ENCODE assay signal across 1 cellular context in the genomic region with DNA sequence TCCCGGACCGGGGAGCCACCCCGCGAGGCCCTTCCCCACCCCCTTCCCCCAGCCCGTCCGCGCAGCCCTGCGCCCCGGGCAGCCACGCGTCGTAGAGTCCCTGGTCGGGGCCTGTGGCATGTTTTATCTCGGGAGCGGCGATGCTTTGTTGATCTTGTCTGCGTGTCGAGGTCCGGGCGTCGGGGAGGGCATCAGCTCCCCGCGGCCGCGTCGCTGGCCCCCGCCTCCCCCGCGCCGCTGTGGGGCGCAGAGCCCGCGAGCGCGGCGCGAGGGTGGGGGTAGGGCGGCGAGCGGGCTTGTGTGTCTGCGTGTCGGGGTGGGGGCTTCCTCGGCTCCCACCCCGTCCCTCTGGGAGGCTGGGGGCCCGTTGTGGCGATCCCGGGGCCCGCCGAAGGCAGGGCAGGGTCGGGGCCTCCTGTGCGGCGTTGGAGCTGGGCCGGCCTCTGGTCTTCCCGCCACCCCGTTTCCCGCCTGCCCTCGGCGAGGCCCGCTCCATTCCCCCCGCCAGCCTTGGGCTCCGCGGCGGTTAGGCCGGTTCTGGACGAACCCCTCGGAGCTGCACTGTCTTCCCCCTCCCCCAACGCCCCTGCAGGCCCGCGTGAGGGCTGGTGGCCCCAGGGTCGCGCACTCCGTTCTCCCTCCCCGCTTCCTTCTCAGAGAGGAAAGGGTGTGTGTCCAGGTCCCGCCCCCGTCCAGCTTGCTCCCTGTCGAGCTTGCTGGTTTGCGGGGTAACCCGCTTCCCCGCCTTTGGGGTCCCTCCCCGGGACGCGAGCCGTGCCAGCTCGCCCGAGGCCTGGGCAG.
A peak's percentile ranks its signal among the peaks of the same experiment; 100 is the strongest.
TF ChIP-seq lines count a peak whose summit lies in the region.

No MANE protein-coding gene starts in this region.

TF ChIP-seq in HepG2, 621 proteins besides CTCF, POLR2A, EP300 and RAD21 (continued from another document and continues in another):
- TF ChIP-seq, protein P1, sequence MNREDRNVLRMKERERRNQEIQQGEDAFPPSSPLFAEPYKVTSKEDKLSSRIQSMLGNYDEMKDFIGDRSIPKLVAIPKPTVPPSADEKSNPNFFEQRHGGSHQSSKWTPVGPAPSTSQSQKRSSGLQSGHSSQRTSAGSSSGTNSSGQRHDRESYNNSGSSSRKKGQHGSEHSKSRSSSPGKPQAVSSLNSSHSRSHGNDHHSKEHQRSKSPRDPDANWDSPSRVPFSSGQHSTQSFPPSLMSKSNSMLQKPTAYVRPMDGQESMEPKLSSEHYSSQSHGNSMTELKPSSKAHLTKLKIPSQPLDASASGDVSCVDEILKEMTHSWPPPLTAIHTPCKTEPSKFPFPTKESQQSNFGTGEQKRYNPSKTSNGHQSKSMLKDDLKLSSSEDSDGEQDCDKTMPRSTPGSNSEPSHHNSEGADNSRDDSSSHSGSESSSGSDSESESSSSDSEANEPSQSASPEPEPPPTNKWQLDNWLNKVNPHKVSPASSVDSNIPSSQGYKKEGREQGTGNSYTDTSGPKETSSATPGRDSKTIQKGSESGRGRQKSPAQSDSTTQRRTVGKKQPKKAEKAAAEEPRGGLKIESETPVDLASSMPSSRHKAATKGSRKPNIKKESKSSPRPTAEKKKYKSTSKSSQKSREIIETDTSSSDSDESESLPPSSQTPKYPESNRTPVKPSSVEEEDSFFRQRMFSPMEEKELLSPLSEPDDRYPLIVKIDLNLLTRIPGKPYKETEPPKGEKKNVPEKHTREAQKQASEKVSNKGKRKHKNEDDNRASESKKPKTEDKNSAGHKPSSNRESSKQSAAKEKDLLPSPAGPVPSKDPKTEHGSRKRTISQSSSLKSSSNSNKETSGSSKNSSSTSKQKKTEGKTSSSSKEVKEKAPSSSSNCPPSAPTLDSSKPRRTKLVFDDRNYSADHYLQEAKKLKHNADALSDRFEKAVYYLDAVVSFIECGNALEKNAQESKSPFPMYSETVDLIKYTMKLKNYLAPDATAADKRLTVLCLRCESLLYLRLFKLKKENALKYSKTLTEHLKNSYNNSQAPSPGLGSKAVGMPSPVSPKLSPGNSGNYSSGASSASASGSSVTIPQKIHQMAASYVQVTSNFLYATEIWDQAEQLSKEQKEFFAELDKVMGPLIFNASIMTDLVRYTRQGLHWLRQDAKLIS (CRISPR knock-in tag; IDR thresholded peaks at IDR 0.05), result 0 out of 2 replicates have a peak, but pooled peaks have one; percentile 76
- TF ChIP-seq ZSCAN25 (CRISPR knock-in tag; IDR thresholded peaks at IDR 0.05), result peak; percentile 7; the same call in 1 of the 2 replicates
- peak; percentile 78 for TF ChIP-seq RBFOX2 (IDR thresholded peaks at IDR 0.05; ENCODE audit: low read depth, low read length)
- no peak for TF ChIP-seq ZNF333 (CRISPR knock-in tag; IDR thresholded peaks at IDR 0.05; ENCODE audit: borderline replicate concordance)
- peak; percentile 34 for TF ChIP-seq MYC (CRISPR knock-in tag; IDR thresholded peaks at IDR 0.05; ENCODE audit: borderline replicate concordance)
- no peak for TF ChIP-seq ZNF282 (IDR thresholded peaks at IDR 0.05; ENCODE audit: partially characterized antibody)
- peak; percentile 75; the same call in 1 of the 2 replicates for TF ChIP-seq ZNF446 (CRISPR knock-in tag; IDR thresholded peaks at IDR 0.05)
- TF ChIP-seq ZNF749 (CRISPR knock-in tag; IDR thresholded peaks at IDR 0.05; ENCODE audit: borderline replicate concordance), result peak; percentile 55; the same call in 1 of the 2 replicates
- peak; percentile 7; the same call in 1 of the 2 replicates for TF ChIP-seq HOXA5 (CRISPR knock-in tag; IDR thresholded peaks at IDR 0.05)
- peak; percentile 49; the same call in 1 of the 2 replicates for TF ChIP-seq ATF7-NPFF (CRISPR knock-in tag; IDR thresholded peaks at IDR 0.05; ENCODE audit: low read depth)
- 0 out of 2 replicates have a peak, but pooled peaks have one; percentile 12 for TF ChIP-seq HOXA9 (CRISPR knock-in tag; IDR thresholded peaks at IDR 0.05; ENCODE audit: borderline replicate concordance)
- no peak for TF ChIP-seq DDIT3 (CRISPR knock-in tag; IDR thresholded peaks at IDR 0.05)
- TF ChIP-seq TRIM22 (IDR thresholded peaks at IDR 0.05), result no peak
- TF ChIP-seq ZNF773 (CRISPR knock-in tag; IDR thresholded peaks at IDR 0.05; ENCODE audit: borderline replicate concordance), result peak; percentile 22; the same call in 1 of the 2 replicates
- TF ChIP-seq ZNF296 (CRISPR knock-in tag; conservative IDR thresholded peaks at IDR 0.05), result peak; percentile 61; the same call in 1 of the 2 replicates
- 0 out of 2 replicates have a peak, but pooled peaks have one; percentile 31 for TF ChIP-seq NCOA1 (CRISPR knock-in tag; IDR thresholded peaks at IDR 0.05)
- TF ChIP-seq SETDB1 (CRISPR knock-in tag; IDR thresholded peaks at IDR 0.05; ENCODE audit: borderline replicate concordance), result no peak
- TF ChIP-seq SPEN (CRISPR knock-in tag; IDR thresholded peaks at IDR 0.05; ENCODE audit: low read depth), result peak; percentile 59; the same call in 1 of the 2 replicates
- no peak for TF ChIP-seq MAF1 (CRISPR knock-in tag; IDR thresholded peaks at IDR 0.05; ENCODE audit: borderline replicate concordance)
- TF ChIP-seq HDAC2 (CRISPR knock-in tag; IDR thresholded peaks at IDR 0.05), result 0 out of 2 replicates have a peak, but pooled peaks have one; percentile 15
- TF ChIP-seq, protein P2, sequence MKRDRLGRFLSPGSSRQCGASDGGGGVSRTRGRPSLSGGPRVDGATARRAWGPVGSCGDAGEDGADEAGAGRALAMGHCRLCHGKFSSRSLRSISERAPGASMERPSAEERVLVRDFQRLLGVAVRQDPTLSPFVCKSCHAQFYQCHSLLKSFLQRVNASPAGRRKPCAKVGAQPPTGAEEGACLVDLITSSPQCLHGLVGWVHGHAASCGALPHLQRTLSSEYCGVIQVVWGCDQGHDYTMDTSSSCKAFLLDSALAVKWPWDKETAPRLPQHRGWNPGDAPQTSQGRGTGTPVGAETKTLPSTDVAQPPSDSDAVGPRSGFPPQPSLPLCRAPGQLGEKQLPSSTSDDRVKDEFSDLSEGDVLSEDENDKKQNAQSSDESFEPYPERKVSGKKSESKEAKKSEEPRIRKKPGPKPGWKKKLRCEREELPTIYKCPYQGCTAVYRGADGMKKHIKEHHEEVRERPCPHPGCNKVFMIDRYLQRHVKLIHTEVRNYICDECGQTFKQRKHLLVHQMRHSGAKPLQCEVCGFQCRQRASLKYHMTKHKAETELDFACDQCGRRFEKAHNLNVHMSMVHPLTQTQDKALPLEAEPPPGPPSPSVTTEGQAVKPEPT (CRISPR knock-in tag; IDR thresholded peaks at IDR 0.05; ENCODE audit: low read depth), result peak; percentile 2; the same call in 1 of the 2 replicates
- TF ChIP-seq ZNF687 (CRISPR knock-in tag; IDR thresholded peaks at IDR 0.05), result peak; percentile 73
- TF ChIP-seq, protein P3, sequence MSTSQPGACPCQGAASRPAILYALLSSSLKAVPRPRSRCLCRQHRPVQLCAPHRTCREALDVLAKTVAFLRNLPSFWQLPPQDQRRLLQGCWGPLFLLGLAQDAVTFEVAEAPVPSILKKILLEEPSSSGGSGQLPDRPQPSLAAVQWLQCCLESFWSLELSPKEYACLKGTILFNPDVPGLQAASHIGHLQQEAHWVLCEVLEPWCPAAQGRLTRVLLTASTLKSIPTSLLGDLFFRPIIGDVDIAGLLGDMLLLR (CRISPR knock-in tag; IDR thresholded peaks at IDR 0.05), result peak; percentile 81
- TF ChIP-seq GABPA (IDR thresholded peaks at IDR 0.05; ENCODE audit: low read depth, low read length), result no peak; the same call in 1 of the 2 replicates
- TF ChIP-seq GABPA (CRISPR knock-in tag; IDR thresholded peaks at IDR 0.05; ENCODE audit: low read depth), result no peak
- peak; percentile 63 for TF ChIP-seq ZNF781 (CRISPR knock-in tag; IDR thresholded peaks at IDR 0.05; ENCODE audit: borderline replicate concordance, not compliant biosample characterization)
- no peak for TF ChIP-seq FOXO4 (CRISPR knock-in tag; conservative IDR thresholded peaks at IDR 0.05)
- TF ChIP-seq ZNF672 (CRISPR knock-in tag; IDR thresholded peaks at IDR 0.05), result no peak
- TF ChIP-seq ZNF883 (CRISPR knock-in tag; IDR thresholded peaks at IDR 0.05; ENCODE audit: not compliant biosample characterization), result no peak
- TF ChIP-seq TFDP2 (CRISPR knock-in tag; IDR thresholded peaks at IDR 0.05), result peak; percentile 82
- TF ChIP-seq KDM5B (CRISPR knock-in tag; IDR thresholded peaks at IDR 0.05; ENCODE audit: borderline replicate concordance), result 0 out of 2 replicates have a peak, but pooled peaks have one; percentile 44
- no peak for TF ChIP-seq FOXM1 (CRISPR knock-in tag; IDR thresholded peaks at IDR 0.05)
- no peak for TF ChIP-seq ZBTB34 (CRISPR knock-in tag; IDR thresholded peaks at IDR 0.05)
- TF ChIP-seq ZNF780A (CRISPR knock-in tag; IDR thresholded peaks at IDR 0.05), result peak; percentile 66; the same call in 1 of the 2 replicates
- no peak for TF ChIP-seq SNAI1 (CRISPR knock-in tag; IDR thresholded peaks at IDR 0.05; ENCODE audit: borderline replicate concordance)
- no peak for TF ChIP-seq IRF1 (CRISPR knock-in tag; IDR thresholded peaks at IDR 0.05; ENCODE audit: low read depth)
